8 cellular contexts compared by ENCODE assay signal in genomic region chr17:68909066-68909465, GRCh38. TPM values are rescaled to one million over a fixed set of nuclear protein-coding genes. Genes with fewer than 3 reads are reported as not detected.
DNase-seq lines count a peak whose midpoint lies in the region; ATAC-seq, FAIRE-seq and TF ChIP-seq lines count a peak whose summit lies in the region.

No MANE protein-coding gene starts in this region.

- H3K27ac ChIP-seq in K562 (ENCODE audit: extremely low read depth, low read depth, low read length) = peak overlapping the region; percentile 87; the same call in 2 of the 3 replicates
- peak overlapping the region in 1 of 2 donors; percentile 43 for H3K27ac ChIP-seq in tibial artery

- BruUV-seq in K562 (replicated peaks; lab: Mats Ljungman, UMichigan) = no TSS peak

- H3K27me3 ChIP-seq in K562 (ENCODE audit: control insufficient read depth in 2 of 2, insufficient read depth in 2 of 2, low read length in 2 of 2) (no peaks in the 10 kb centered on the region), tibial artery (no peaks in the 10 kb centered on the region)

- ATAC-seq in K562 = peak; percentile 81
- peak; percentile 22 for ATAC-seq in left colon

- TF ChIP-seq CTCF in GM12865 (IDR thresholded peaks at IDR 0.05; ENCODE audit: insufficient read depth, low read depth, low read length, missing control alignments) (no peak), K562 (IDR thresholded peaks at IDR 0.05 in 2 of 3, conservative IDR thresholded peaks at IDR 0.05 in 1 of 3; ENCODE audit: insufficient read depth in 2 of 3, low read depth in 1 of 3, low read length in 3 of 3) (no peak), tibial artery (IDR thresholded peaks at IDR 0.05) (no peak), progenitor cell of endocrine pancreas (IDR thresholded peaks at IDR 0.05; ENCODE audit: unreplicated experiment) (no peak)

- H3K27ac Mint-ChIP-seq in progenitor cell of endocrine pancreas = no peak overlapping the region

- H3K9me3 Mint-ChIP-seq in progenitor cell of endocrine pancreas (ENCODE audit: low read depth) = peaks cover 23% of the 10 kb centered on the region

- no peaks in the 10 kb centered on the region for H3K79me2 ChIP-seq in K562 (ENCODE audit: control insufficient read depth, insufficient read depth, low read length)

- peak overlapping the region; percentile 86 for H2AFZ ChIP-seq in K562 (ENCODE audit: low read depth, low read length)

- no peaks in the 10 kb centered on the region for H3K9me1 ChIP-seq in K562 (ENCODE audit: control insufficient read depth, insufficient read depth, low read length)

- H3K4me3 Mint-ChIP-seq in progenitor cell of endocrine pancreas (ENCODE audit: low read depth) = no peak overlapping the region

- WGBS in K562 (ENCODE audit: insufficient coverage, low coverage, missing lambda C conversion rate) = 45% methylated on average over 1 of the region's 1 CpG

- H3K4me1 Mint-ChIP-seq in progenitor cell of endocrine pancreas (ENCODE audit: low read depth) = peaks cover 7% of the 10 kb centered on the region

- in situ Hi-C loops in K562 (cut with MboI) = no loop called here

- H3K4me2 ChIP-seq in K562 (ENCODE audit: insufficient read depth, low read length) = no peak overlapping the region

- H3K9me3 ChIP-seq in K562 (replicated peaks; ENCODE audit: control insufficient read depth, insufficient read depth, low read depth, low read length) (no peaks in the 10 kb centered on the region), tibial artery (peaks cover 0 to 4% (median 0%) of the 10 kb centered on the region in 3 donors)

- peaks cover 2% of the 10 kb centered on the region for H3K36me3 Mint-ChIP-seq in progenitor cell of endocrine pancreas (ENCODE audit: insufficient read depth)

- CTCF ChIA-PET in K562 (lab: Yijun Ruan, JAX; ENCODE audit: low intra/inter-chr PET ratio) = no interaction called here

- H3K9ac ChIP-seq in K562 (ENCODE audit: insufficient read depth in 1 of 2, low read depth in 2 of 2, low read length in 2 of 2) = no peak overlapping the region

- intact Hi-C loops in K562 (cut with micrococcal nuclease) (loop anchor here (5.0 kb wide), 1 partner anchor 132 kb away; no protein-coding TSS in a partner anchor), left colon (cut with DNase I, micrococcal nuclease) (no loop called here), tibial artery (cut with DNase I; ENCODE audit: low total_unique reads) (no loop called here)

- no peaks in the 10 kb centered on the region for H4K20me1 ChIP-seq in K562 (replicated peaks; ENCODE audit: control insufficient read depth, insufficient read depth, low read length)

- POLR2A ChIA-PET in K562 (lab: Yijun Ruan, JAX) = interaction anchor here (0.5 to 0.8 kb wide), 2 partner anchors 15 to 757 kb away, joined by 3 to 4 read pairs; no protein-coding TSS in a partner anchor

- H3K4me1 ChIP-seq in K562 (replicated peaks in 1 of 2; ENCODE audit: control insufficient read depth in 2 of 2, insufficient read depth in 2 of 2, low read length in 2 of 2) (peaks cover 0 to 10% of the 10 kb centered on the region in 2 experiments; a peak in 3 of 5 replicates), tibial artery (peaks cover 0 to 31% (median 0%) of the 10 kb centered on the region in 4 donors)

- peaks cover 2% of the 10 kb centered on the region; the same call in 1 of the 3 replicates for H3K36me3 ChIP-seq in K562 (ENCODE audit: control insufficient read depth, insufficient read depth, low read length)
- H3K36me3 ChIP-seq in tibial artery = no peaks in the 10 kb centered on the region

- H3K27me3 Mint-ChIP-seq in progenitor cell of endocrine pancreas = no peaks in the 10 kb centered on the region

- TF ChIP-seq POLR2A in K562 (conservative IDR thresholded peaks at IDR 0.05) = no peak

- FAIRE-seq in K562 (lab: Jason Lieb, UNC) = peak; percentile 59

- TF ChIP-seq RAD21 in K562 (CRISPR knock-in tag; conservative IDR thresholded peaks at IDR 0.05 in 1 of 2, IDR thresholded peaks at IDR 0.05 in 1 of 2) = no peak

- TF ChIP-seq EP300 in K562 (IDR thresholded peaks at IDR 0.05; ENCODE audit: low read length) = no peak

- H3K4me3 ChIP-seq in GM12865 (ENCODE audit: low read depth, low read length) = no peak overlapping the region
- H3K4me3 ChIP-seq in K562 = no peak overlapping the region
- no peak overlapping the region for H3K4me3 ChIP-seq in tibial artery

- DNase-seq in GM12865 (ENCODE audit: low read depth) (peak; percentile 44), HT1080 (ENCODE audit: low read depth) (peak; percentile 72), K562 (ENCODE audit: extremely low read depth in 1 of 4, low spot score in 3 of 4) (peak in 2 of 4 experiments; percentile 8 to 51), left colon (peak in 1 of 2 donors; percentile 28), tibial artery (peak; percentile 73 to 78), progenitor cell of endocrine pancreas (ENCODE audit: low spot score, unreplicated experiment) (no peak), NCI-H2081 treated with DMSO at 0.1 percent for 48 hours (lab: John Stamatoyannopoulos, UW) (no peak)
- DNase-seq in activated CD8-positive, alpha-beta memory T cell treated with anti-CD3 and anti-CD28 coated beads, Interleukin-2, amount 50 U/mL, for 48 hours = no peak

TF ChIP-seq in K562, 482 proteins besides CTCF, POLR2A, EP300 and RAD21 (continues in another document):
- TF ChIP-seq PHF21A (IDR thresholded peaks at IDR 0.05; ENCODE audit: borderline replicate concordance, low read depth) (no peak), ELF4 (CRISPR knock-in tag; IDR thresholded peaks at IDR 0.05) (no peak), ZHX1 (conservative IDR thresholded peaks at IDR 0.05; ENCODE audit: low read length) (no peak), ZNF512 (tag; IDR thresholded peaks at IDR 0.05) (no peak), ZNF143 (CRISPR knock-in tag; IDR thresholded peaks at IDR 0.05) (no peak), DLX4 (CRISPR knock-in tag; IDR thresholded peaks at IDR 0.05) (no peak), CBFB (CRISPR knock-in tag; IDR thresholded peaks at IDR 0.05) (no peak), ZNF766 (CRISPR knock-in tag; conservative IDR thresholded peaks at IDR 0.05) (peak; percentile 68; the same call in 1 of the 2 replicates)

RNA-seq across cellular contexts. Expression of gene ABCA8, which starts 46.1 kb away (rescaled TPM):
- not detected in 2 replicates for total RNA-seq in HT1080 (2014; rRNA removed; shearing (Covaris generic))
- 0.09 TPM in 1 of 2 replicates, not detected in the other for polyA plus RNA-seq in HT1080 (2015; cell fraction: cytosol; rRNA removed)
- 0.10 and 0.11 TPM in 2 replicates for polyA plus RNA-seq in HT1080 (2015; cell fraction: nucleus; rRNA removed)
- total RNA-seq in K562 (2011; cell fraction: chromatin; rRNA removed; ENCODE audit: low replicate concordance) = 12.6 and 57.0 TPM in 2 replicates
- total RNA-seq in K562 (2011; cell fraction: nucleolus; rRNA removed) = 4.8 and 12.1 TPM in 2 replicates
- 17.3 and 21.3 TPM in 2 replicates for total RNA-seq in K562 (2011; cell fraction: nucleoplasm; rRNA removed)
- total RNA-seq in K562 (2014; rRNA removed) = 7.2 and 12.9 TPM in 2 replicates
- 12.7 and 15.1 TPM in 2 replicates for total RNA-seq in K562 (2014; rRNA removed; fragmentation: Illumina TruSeq; extraction: Trizol)
- total RNA-seq in K562 (2015; rRNA removed; fragmentation: Illumina TruSeq; extraction: Trizol) = 13.2 and 13.9 TPM in 2 replicates
- total RNA-seq in K562 (2021) = 8.5 and 10.4 TPM in 2 replicates
- polyA plus RNA-seq in K562 (2011; rRNA removed) = 1.4 and 2.6 TPM in 2 replicates
- 0.30 and 0.49 TPM in 2 replicates for polyA plus RNA-seq in K562 (2011; cell fraction: cytosol; rRNA removed)
- polyA plus RNA-seq in K562 (2011; cell fraction: nucleus; rRNA removed) = 3.6 and 4.9 TPM in 2 replicates
- polyA plus RNA-seq in K562 (2012) = 7.2 and 14.0 TPM in 2 replicates
- 11.6 and 12.9 TPM in 2 replicates for polyA plus RNA-seq in K562 (2014; fragmentation: Illumina TruSeq; extraction: Trizol)
- 1 to 10 TPM; 1.8 to 2.2 TPM for polyA plus RNA-seq in K562 (2014; fragmentation: Nextera tagmentation; extraction: Ambion mirVana)
- 12.0 and 13.1 TPM in 2 replicates for polyA plus RNA-seq in K562 (2014; rRNA removed)
- 4.1 and 5.4 TPM in 2 replicates for polyA minus RNA-seq in K562 (2011; rRNA and poly(A)+ RNA removed)
- polyA minus RNA-seq in K562 (2011; cell fraction: cytosol; rRNA and poly(A)+ RNA removed) = 0.27 and 0.95 TPM in 2 replicates
- polyA minus RNA-seq in K562 (2011; cell fraction: nucleus; rRNA and poly(A)+ RNA removed) = 3.6 and 4.7 TPM in 2 replicates
- 10 to 100 TPM in 1 of 2 donors, 1 to 10 TPM in 1; 5.6 to 15.6 TPM for total RNA-seq in left colon
- total RNA-seq in progenitor cell of endocrine pancreas = 0.31 and 0.44 TPM in 2 replicates

Comparison
In these comparisons a context has a peak if more than half of its experiments do, and no peak if none do; other contexts are left out.
1. DNase-seq: peak in GM12865 (single experiment), HT1080 (single experiment) and tibial artery (2 of 2); none in progenitor cell of endocrine pancreas (single experiment), activated CD8-positive, alpha-beta memory T cell treated with anti-CD3 and anti-CD28 coated beads, Interleukin-2, amount 50 U/mL, for 48 hours (single experiment) and NCI-H2081 treated with DMSO at 0.1 percent for 48 hours (single experiment).